ENCODE assay signal across 12 cellular contexts in genomic region chr1:20932437-20932977, GRCh38.
DNase-seq lines count a peak whose midpoint lies in the region; ATAC-seq and TF ChIP-seq lines count a peak whose summit lies in the region.
"Had no signal": no experiment of that assay in that cellular context is flagged by ENCODE, and none has a peak within 500 bp of the region (broad histone marks: within the 10 kb centered on the region; RNA-seq: fewer than 3 reads in every experiment).

No MANE protein-coding gene starts in this region.

- no peak for TF ChIP-seq CTCF in HL-60 (IDR thresholded peaks at IDR 0.05; ENCODE audit: insufficient read depth, low read length)
- no peak for TF ChIP-seq CTCF in foreskin keratinocyte (conservative IDR thresholded peaks at IDR 0.05)

- no peak overlapping the region for H3K4me3 ChIP-seq in HL-60 (replicated peaks; ENCODE audit: insufficient read depth, low read length)
- H3K4me3 ChIP-seq: A549, upper lobe of right lung had no signal

- peak; percentile 53 for DNase-seq in activated CD4-positive, alpha-beta T cell treated with anti-CD3 and anti-CD28 coated beads for 48 hours
- no peak for DNase-seq in activated CD4-positive, alpha-beta T cell treated with anti-CD3 and anti-CD28 coated beads, Interleukin-2, amount 50 U/mL, for 4 hours
- peak in 1 of 2 experiments; percentile 53 for DNase-seq in HL-60 (ENCODE audit: low read depth in 1 of 2, low spot score in 1 of 2)
- DNase-seq in activated T-cell treated with anti-CD3 and anti-CD28 coated beads, Interleukin-2, amount 50 U/mL, for 48 hours, result peak; percentile 29 to 49
- peak; percentile 37 for DNase-seq in stimulated activated CD8-positive, alpha-beta memory T cell treated with anti-CD3 and anti-CD28 coated beads, Interleukin-4, amount 100 ng/mL, for 48 hours
- DNase-seq in COLO668 (lab: John Stamatoyannopoulos, UW; ENCODE audit: unreplicated experiment), result no peak
- DNase-seq in foreskin keratinocyte, result no peak
- DNase-seq: NCI-H2081 treated with DMSO at 0.1 percent for 48 hours, upper lobe of right lung had no signal

- H3K27me3 ChIP-seq in HL-60 (ENCODE audit: insufficient read depth, poor library complexity, severe bottlenecking) (no peaks in the 10 kb centered on the region), foreskin keratinocyte (no peaks in the 10 kb centered on the region)
- H3K27me3 ChIP-seq: upper lobe of right lung had no signal

- peak overlapping the region; percentile 68 for H3K27ac ChIP-seq in HL-60 (replicated peaks)
- H3K27ac ChIP-seq in foreskin keratinocyte, result no peak overlapping the region
- H3K27ac ChIP-seq: A549, upper lobe of right lung had no signal

- H3K4me1 ChIP-seq in foreskin keratinocyte, result no peaks in the 10 kb centered on the region
- H3K4me1 ChIP-seq: A549, upper lobe of right lung had no signal

- ATAC-seq in foreskin keratinocyte (no peak), HG02623 (IDR thresholded peaks at IDR 0.05; ENCODE audit: unreplicated experiment) (no peak)
- ATAC-seq: A549, left lobe of liver, upper lobe of right lung had no signal

Comparison
In these comparisons a context has a peak if more than half of its experiments do, and no peak if none do; other contexts are left out.
1. DNase-seq: peak in activated CD4-positive, alpha-beta T cell treated with anti-CD3 and anti-CD28 coated beads for 48 hours (single experiment), activated T-cell treated with anti-CD3 and anti-CD28 coated beads, Interleukin-2, amount 50 U/mL, for 48 hours (2 of 2) and stimulated activated CD8-positive, alpha-beta memory T cell treated with anti-CD3 and anti-CD28 coated beads, Interleukin-4, amount 100 ng/mL, for 48 hours (single experiment); none in activated CD4-positive, alpha-beta T cell treated with anti-CD3 and anti-CD28 coated beads, Interleukin-2, amount 50 U/mL, for 4 hours (0 of 2), COLO668 (single experiment) and foreskin keratinocyte (0 of 2).